Comparison of ENCODE assay signal across 1 cellular context in the genomic region with DNA sequence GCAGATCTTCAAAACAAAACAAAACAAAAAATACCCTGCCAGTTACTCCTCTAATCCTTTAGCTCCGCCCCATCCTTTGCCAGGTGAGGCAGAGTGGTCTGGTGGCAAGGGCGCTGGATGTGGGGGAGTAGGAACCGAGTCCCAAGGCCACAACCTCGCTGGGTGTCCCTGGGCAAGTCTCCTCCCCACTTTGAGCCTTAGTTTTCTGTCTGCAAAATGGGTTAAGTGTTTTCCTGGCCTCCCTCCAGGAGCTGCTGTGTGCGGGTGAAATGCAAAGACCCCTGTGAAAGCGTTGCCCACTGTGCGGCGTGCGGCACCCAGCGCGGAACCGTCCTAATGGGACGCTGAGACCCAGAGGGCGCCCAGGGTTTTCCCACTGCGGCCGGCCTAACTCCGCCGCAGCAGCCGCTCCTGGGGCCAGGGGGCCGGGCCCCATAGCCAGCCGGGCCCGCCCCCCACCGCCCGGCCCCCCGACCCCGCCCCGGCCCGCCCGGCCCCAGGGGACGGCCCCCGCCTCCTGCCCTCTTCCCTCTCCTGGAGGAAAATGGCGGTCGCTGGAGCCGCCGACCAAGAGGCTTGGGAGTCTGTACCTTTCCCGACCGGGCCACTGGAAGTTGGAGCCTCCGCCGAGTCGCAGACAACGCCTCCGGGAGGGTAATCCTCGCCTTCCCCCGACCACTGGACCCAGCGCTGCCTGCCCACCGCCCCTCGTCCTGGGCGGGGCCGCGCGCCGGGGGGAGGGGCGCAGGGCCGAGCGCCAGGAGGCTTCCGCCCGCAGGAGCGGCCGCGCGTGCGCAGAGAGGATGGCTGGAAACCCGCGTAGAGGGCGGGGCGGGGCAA.
TF ChIP-seq lines count a peak whose summit lies in the region.

A gene with protein sequence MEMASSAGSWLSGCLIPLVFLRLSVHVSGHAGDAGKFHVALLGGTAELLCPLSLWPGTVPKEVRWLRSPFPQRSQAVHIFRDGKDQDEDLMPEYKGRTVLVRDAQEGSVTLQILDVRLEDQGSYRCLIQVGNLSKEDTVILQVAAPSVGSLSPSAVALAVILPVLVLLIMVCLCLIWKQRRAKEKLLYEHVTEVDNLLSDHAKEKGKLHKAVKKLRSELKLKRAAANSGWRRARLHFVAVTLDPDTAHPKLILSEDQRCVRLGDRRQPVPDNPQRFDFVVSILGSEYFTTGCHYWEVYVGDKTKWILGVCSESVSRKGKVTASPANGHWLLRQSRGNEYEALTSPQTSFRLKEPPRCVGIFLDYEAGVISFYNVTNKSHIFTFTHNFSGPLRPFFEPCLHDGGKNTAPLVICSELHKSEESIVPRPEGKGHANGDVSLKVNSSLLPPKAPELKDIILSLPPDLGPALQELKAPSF (plus strand): TSS at position 523 of the 840 bp plus-strand sequence. CDS start 13,327 bp downstream, outside the sequence.
A gene with protein sequence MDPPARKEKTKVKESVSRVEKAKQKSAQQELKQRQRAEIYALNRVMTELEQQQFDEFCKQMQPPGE (minus strand): TSS at position 798 of the 840 bp plus-strand sequence. CDS start 853 bp downstream, outside the sequence.

TF ChIP-seq in Ishikawa, 13 proteins besides CTCF, POLR2A, EP300 and RAD21 (continued from another document):
- TF ChIP-seq, protein P1, sequence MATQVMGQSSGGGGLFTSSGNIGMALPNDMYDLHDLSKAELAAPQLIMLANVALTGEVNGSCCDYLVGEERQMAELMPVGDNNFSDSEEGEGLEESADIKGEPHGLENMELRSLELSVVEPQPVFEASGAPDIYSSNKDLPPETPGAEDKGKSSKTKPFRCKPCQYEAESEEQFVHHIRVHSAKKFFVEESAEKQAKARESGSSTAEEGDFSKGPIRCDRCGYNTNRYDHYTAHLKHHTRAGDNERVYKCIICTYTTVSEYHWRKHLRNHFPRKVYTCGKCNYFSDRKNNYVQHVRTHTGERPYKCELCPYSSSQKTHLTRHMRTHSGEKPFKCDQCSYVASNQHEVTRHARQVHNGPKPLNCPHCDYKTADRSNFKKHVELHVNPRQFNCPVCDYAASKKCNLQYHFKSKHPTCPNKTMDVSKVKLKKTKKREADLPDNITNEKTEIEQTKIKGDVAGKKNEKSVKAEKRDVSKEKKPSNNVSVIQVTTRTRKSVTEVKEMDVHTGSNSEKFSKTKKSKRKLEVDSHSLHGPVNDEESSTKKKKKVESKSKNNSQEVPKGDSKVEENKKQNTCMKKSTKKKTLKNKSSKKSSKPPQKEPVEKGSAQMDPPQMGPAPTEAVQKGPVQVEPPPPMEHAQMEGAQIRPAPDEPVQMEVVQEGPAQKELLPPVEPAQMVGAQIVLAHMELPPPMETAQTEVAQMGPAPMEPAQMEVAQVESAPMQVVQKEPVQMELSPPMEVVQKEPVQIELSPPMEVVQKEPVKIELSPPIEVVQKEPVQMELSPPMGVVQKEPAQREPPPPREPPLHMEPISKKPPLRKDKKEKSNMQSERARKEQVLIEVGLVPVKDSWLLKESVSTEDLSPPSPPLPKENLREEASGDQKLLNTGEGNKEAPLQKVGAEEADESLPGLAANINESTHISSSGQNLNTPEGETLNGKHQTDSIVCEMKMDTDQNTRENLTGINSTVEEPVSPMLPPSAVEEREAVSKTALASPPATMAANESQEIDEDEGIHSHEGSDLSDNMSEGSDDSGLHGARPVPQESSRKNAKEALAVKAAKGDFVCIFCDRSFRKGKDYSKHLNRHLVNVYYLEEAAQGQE (IDR thresholded peaks at IDR 0.05; ENCODE audit: low read depth), result no peak
- TF ChIP-seq, protein P2, sequence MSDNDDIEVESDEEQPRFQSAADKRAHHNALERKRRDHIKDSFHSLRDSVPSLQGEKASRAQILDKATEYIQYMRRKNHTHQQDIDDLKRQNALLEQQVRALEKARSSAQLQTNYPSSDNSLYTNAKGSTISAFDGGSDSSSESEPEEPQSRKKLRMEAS (IDR thresholded peaks at IDR 0.05), result 0 out of 2 replicates have a peak, but pooled peaks have one; percentile 41
- TF ChIP-seq EGR1 (IDR thresholded peaks at IDR 0.05) (no peak), NFIC (IDR thresholded peaks at IDR 0.05) (peak; percentile 50; the same call in 1 of the 2 replicates), TAF1 (IDR thresholded peaks at IDR 0.05; ENCODE audit: low read depth) (peak; percentile 72), ZBTB7A (IDR thresholded peaks at IDR 0.05; ENCODE audit: low read depth) (peak; percentile 33; the same call in 1 of the 2 replicates)
